In the genomic region with DNA sequence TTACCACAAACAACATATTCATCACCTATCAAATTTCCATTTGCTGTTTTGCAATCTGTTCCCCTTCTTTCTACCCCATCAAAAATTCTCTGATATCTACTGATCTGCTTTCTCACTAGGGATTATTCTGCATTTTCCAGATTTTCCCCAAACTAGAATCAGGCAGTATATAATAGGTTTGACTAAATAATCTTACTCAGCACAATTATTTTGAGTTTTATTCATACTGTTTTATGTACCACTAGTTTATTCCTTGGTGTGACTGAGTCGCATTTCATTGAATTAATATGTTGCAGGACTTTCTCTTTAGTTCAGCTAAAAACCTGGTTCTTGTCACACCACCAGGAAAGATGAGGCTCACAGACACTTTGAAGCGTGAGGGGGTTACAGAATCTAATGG, we compare ENCODE assay signal across 8 cellular contexts.
"Had no signal": no experiment of that assay in that cellular context is flagged by ENCODE, and none has a peak within 500 bp of the region (broad histone marks: within the 10 kb centered on the region; RNA-seq: fewer than 3 reads in every experiment).

No MANE protein-coding gene starts in this region.

- H3K27ac Mint-ChIP-seq: IgD-negative memory B cell had no signal

- H3K27me3 Mint-ChIP-seq: IgD-negative memory B cell had no signal

- H2AFZ ChIP-seq: GM23248 had no signal

- H3K4me3 Mint-ChIP-seq: H9, IgD-negative memory B cell had no signal

- H3K36me3 Mint-ChIP-seq: IgD-negative memory B cell had no signal

- DNase-seq: GM23248, GOT3, H9, HCEC 1CT, Kasumi-1, KG1 had no signal

- H3K9ac ChIP-seq: GM23248 had no signal

- H3K4me3 ChIP-seq: GM23248 had no signal

- H3K4me1 Mint-ChIP-seq: H9, IgD-negative memory B cell had no signal

- H3K27ac ChIP-seq: GM23248, HL-60 had no signal
